8 cellular contexts compared by ENCODE assay signal in genomic region chr6:28281288-28282064, GRCh38. TPM values are rescaled to one million over a fixed set of nuclear protein-coding genes. Genes with fewer than 3 reads are reported as not detected.
DNase-seq lines count a peak whose midpoint lies in the region; ATAC-seq, FAIRE-seq and TF ChIP-seq lines count a peak whose summit lies in the region.

TSS of gene PGBD1 (plus strand) at chr6:28281572. CDS start at chr6:28283814, 2,242 bp downstream.

- H3K9me3 ChIP-seq in A549 (no peaks in the 10 kb centered on the region), keratinocyte (ENCODE audit: control insufficient read depth, low read depth, low read length) (no peaks in the 10 kb centered on the region)

- dilution Hi-C loops in keratinocyte (cut with MboI; ENCODE audit: extremely low pct_ligation_motif_present, low sequenced_read_pairs), result no loop called here

- H3K4me2 ChIP-seq in A549, result peak within 1 kb of the TSS; percentile 68
- H3K4me2 ChIP-seq in keratinocyte (ENCODE audit: control insufficient read depth, extremely low read depth, insufficient read depth, low read depth, low read length), result peak within 1 kb of the TSS; percentile 94

- DNase-seq in A549 (ENCODE audit: low read depth in 1 of 2, low spot score in 1 of 2), result peak; percentile 36 to 83
- DNase-seq in NCI-H2107 treated with DMSO at 0.1 percent for 48 hours (lab: John Stamatoyannopoulos, UW; ENCODE audit: unreplicated experiment), result peak; percentile 17
- DNase-seq in chondrocyte (ENCODE audit: low spot score), result peak; percentile 95
- DNase-seq in keratinocyte (ENCODE audit: low read depth, low spot score), result no peak
- DNase-seq in stimulated activated CD4-positive, alpha-beta T cell treated with anti-CD3 and anti-CD28 coated beads, Interleukin-12 subunit alpha, Interleukin-12 subunit beta, amount 100 ng/mL, for 24 hours (ENCODE audit: low read depth in 2 of 2), result peak; percentile 38 to 60

- 1% methylated on average over 19 of the region's 50 CpGs for WGBS in A549 (ENCODE audit: missing lambda C conversion rate)

- H3K4me1 Mint-ChIP-seq in chondrocyte (ENCODE audit: low read depth), result peaks cover 14% of the 10 kb centered on the region

- CTCF ChIA-PET in A549 (lab: Yijun Ruan, JAX), result interaction anchor here (0.8 kb wide), 2 partner anchors 12 to 54 kb away, joined by 3 read pairs; no protein-coding TSS in a partner anchor

- peak within 1 kb of the TSS; percentile 88 for H3K4me3 ChIP-seq in A549
- H3K4me3 ChIP-seq in WI38 (ENCODE audit: low read depth, low read length), result peak within 1 kb of the TSS; percentile 82
- peak within 1 kb of the TSS; percentile 66 to 86 (median 85) for H3K4me3 ChIP-seq in keratinocyte (ENCODE audit: control insufficient read depth in 2 of 3, extremely low read depth in 1 of 3, insufficient read depth in 2 of 3, low read depth in 1 of 3, low read length in 3 of 3)

- no peaks in the 10 kb centered on the region for H4K20me1 ChIP-seq in keratinocyte (ENCODE audit: control insufficient read depth, extremely low read depth, insufficient read depth, low read length)

- peaks cover 13% of the 10 kb centered on the region for H3K9me3 Mint-ChIP-seq in chondrocyte (ENCODE audit: low read depth)

- no peaks in the 10 kb centered on the region for H3K27me3 Mint-ChIP-seq in chondrocyte (ENCODE audit: low read depth)

- H3K36me3 ChIP-seq in keratinocyte (ENCODE audit: control insufficient read depth in 2 of 2, extremely low read depth in 1 of 2, insufficient read depth in 2 of 2, low read length in 2 of 2), result peaks cover 0 to 5% of the 10 kb centered on the region in 2 experiments

- H3K79me2 ChIP-seq in keratinocyte (ENCODE audit: control insufficient read depth, insufficient read depth, low read length), result peaks cover 2% of the 10 kb centered on the region

- H3K4me3 Mint-ChIP-seq in chondrocyte (ENCODE audit: unreplicated experiment), result peak within 1 kb of the TSS; percentile 90

- no peaks in the 10 kb centered on the region for H3K9me1 ChIP-seq in keratinocyte (ENCODE audit: control insufficient read depth, extremely low read depth, insufficient read depth, low read length)

- ATAC-seq in A549 (peak; percentile 96 to 99), GM18519 (IDR thresholded peaks at IDR 0.05; ENCODE audit: low FRiP score, unreplicated experiment) (peak; percentile 60), HG03025 (IDR thresholded peaks at IDR 0.05; ENCODE audit: low FRiP score, unreplicated experiment) (peak; percentile 89)

- peak within 1 kb of the TSS; percentile 86 to 94 for H3K27ac ChIP-seq in A549
- no peak within 1 kb of the TSS for H3K27ac ChIP-seq in keratinocyte (ENCODE audit: control insufficient read depth, insufficient read depth, low read length)

- peak within 1 kb of the TSS; percentile 79 for H3K9ac ChIP-seq in keratinocyte (ENCODE audit: control insufficient read depth, extremely low read depth, insufficient read depth, low read length)

- peak within 1 kb of the TSS; percentile 76 for H3K27ac Mint-ChIP-seq in chondrocyte (ENCODE audit: unreplicated experiment)

- H3K36me3 Mint-ChIP-seq in chondrocyte (ENCODE audit: low read depth), result peaks cover 35% of the 10 kb centered on the region

- no peak for FAIRE-seq in A549 (lab: Jason Lieb, UNC)
- no peak for FAIRE-seq in keratinocyte (lab: Jason Lieb, UNC)

- TF ChIP-seq RAD21 in A549 (conservative IDR thresholded peaks at IDR 0.05 in 1 of 2, IDR thresholded peaks at IDR 0.05 in 1 of 2), result no peak

- H3K27me3 ChIP-seq in keratinocyte (ENCODE audit: control insufficient read depth, extremely low read depth, insufficient read depth, low read length), result no peaks in the 10 kb centered on the region

- POLR2A ChIA-PET in A549 (lab: Yijun Ruan, JAX), result interaction anchor here (1.0 to 1.5 kb wide), 5 partner anchors 14 to 140 kb away, joined by 4 to 13 read pairs (median 6); partner anchors contain the start of genes ZKSCAN4, ZKSCAN8, ZSCAN26 and ZSCAN31

- TF ChIP-seq POLR2A in A549 (IDR thresholded peaks at IDR 0.05; ENCODE audit: low read length), result peak; percentile 46

- TF ChIP-seq CTCF in A549 (IDR thresholded peaks at IDR 0.05), result no peak
- no peak for TF ChIP-seq CTCF in WI38 (IDR thresholded peaks at IDR 0.05; ENCODE audit: low read depth, low read length)
- peak; percentile 19 for TF ChIP-seq CTCF in chondrocyte (IDR thresholded peaks at IDR 0.05)
- TF ChIP-seq CTCF in keratinocyte (optimal IDR thresholded peaks at IDR 0.05 in 1 of 3, IDR thresholded peaks at IDR 0.05 in 1 of 3, conservative IDR thresholded peaks at IDR 0.05 in 1 of 3; ENCODE audit: extremely low read depth in 1 of 3, insufficient read depth in 2 of 3, low read length in 3 of 3), result no peak

- 0 out of 3 replicates have a peak, but pooled peaks cover 3% of the 10 kb centered on the region for H3K4me1 ChIP-seq in A549
- H3K4me1 ChIP-seq in keratinocyte (ENCODE audit: control insufficient read depth, extremely low read depth, insufficient read depth, low read length), result peaks cover 6% of the 10 kb centered on the region

- peak within 1 kb of the TSS; percentile 80 for H2AFZ ChIP-seq in keratinocyte (ENCODE audit: control insufficient read depth, low read length)

- no peak for TF ChIP-seq EP300 in A549 (IDR thresholded peaks at IDR 0.05)

TF ChIP-seq in A549, 52 proteins besides CTCF, POLR2A, EP300 and RAD21:
- TF ChIP-seq PHF8 (IDR thresholded peaks at IDR 0.05; ENCODE audit: borderline replicate concordance, low read depth) (peak; percentile 46), ZNF302 (CRISPR knock-in tag; IDR thresholded peaks at IDR 0.05) (no peak), MAX (IDR thresholded peaks at IDR 0.05) (peak; percentile 42; the same call in 1 of the 2 replicates), ZC3H11A (IDR thresholded peaks at IDR 0.05) (no peak), HOXB5 (CRISPR knock-in tag; IDR thresholded peaks at IDR 0.05) (no peak), KDM1A (IDR thresholded peaks at IDR 0.05; ENCODE audit: low read depth) (no peak), SMC3 (IDR thresholded peaks at IDR 0.05) (peak; percentile 19; the same call in 2 of the 3 replicates), JUN (IDR thresholded peaks at IDR 0.05) (peak in 1 of 2 experiments; percentile 68; a peak in 2 of 5 replicates)

RNA-seq across cellular contexts. Expression of gene PGBD1, which starts in this region (rescaled TPM):
- polyA plus RNA-seq in A549 (2011; rRNA removed) (5.2 and 7.0 TPM in 2 replicates), A549 (2017; fragmentation: RNase III; extraction: RNeasy Plus Mini Kit Qiagen cat#74134 plus additional on column Dnase treatment) (3.7 to 4.1 TPM (median 3.7 TPM) in 3 replicates), keratinocyte (2.1 to 3.6 TPM (median 3.1 TPM) in 3 replicates)
- polyA plus RNA-seq in A549 (2012; cell fraction: cytosol; rRNA removed), result 2.2 and 2.5 TPM in 2 replicates
- polyA plus RNA-seq in A549 (2012; cell fraction: nucleus; rRNA removed), result 1.8 and 2.2 TPM in 2 replicates
- 3.3 and 3.8 TPM in 2 replicates for polyA minus RNA-seq in A549 (2011; rRNA and poly(A)+ RNA removed)
- 7.6 to 9.9 TPM (median 8.5 TPM) in 3 replicates for total RNA-seq in chondrocyte
- polyA plus RNA-seq in keratinocyte (2011; ENCODE audit: low read depth), result 2.0 TPM
- 1.9 and 2.6 TPM in 2 replicates for polyA plus RNA-seq in keratinocyte (2011; cell fraction: cytosol; rRNA removed)
- polyA plus RNA-seq in keratinocyte (2011; cell fraction: nucleus; rRNA removed), result 3.6 and 3.7 TPM in 2 replicates
- polyA plus RNA-seq in keratinocyte (2012; ENCODE audit: low replicate concordance), result 1.4 and 3.3 TPM in 2 replicates
- 0.52 to 2.1 TPM (median 2.1 TPM) in 3 replicates for polyA minus RNA-seq in keratinocyte
- 3.3 TPM for polyA minus RNA-seq in keratinocyte (2011; cell fraction: cytosol; rRNA and poly(A)+ RNA removed)
- 2.2 and 2.3 TPM in 2 replicates for polyA minus RNA-seq in keratinocyte (2011; cell fraction: nucleus; rRNA and poly(A)+ RNA removed)
